In the genomic region with DNA sequence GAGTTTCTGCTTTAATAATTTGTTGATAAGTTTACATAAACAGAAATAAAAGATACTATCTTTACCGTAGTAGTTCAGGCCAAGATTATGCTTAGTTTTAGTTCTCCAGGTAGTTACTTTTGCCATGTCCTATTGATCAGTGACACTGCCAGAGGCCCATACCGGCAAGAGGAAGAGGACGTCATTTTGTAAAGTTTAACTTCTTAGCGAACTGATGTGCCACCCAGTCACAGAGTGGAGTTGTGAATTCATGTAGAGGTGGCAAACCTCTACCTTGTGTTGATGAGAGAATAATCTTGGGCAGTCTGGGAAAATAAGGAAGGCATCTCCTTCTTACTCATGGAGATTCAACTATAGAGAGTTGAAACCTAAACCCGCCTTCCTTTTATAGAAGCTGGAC, we compare ENCODE assay signal across 24 cellular contexts. TPM values are rescaled to one million over a fixed set of nuclear protein-coding genes. Genes with fewer than 3 reads are reported as not detected.
DNase-seq lines count a peak whose midpoint lies in the region; ATAC-seq and TF ChIP-seq lines count a peak whose summit lies in the region.
"Had no signal": no experiment of that assay in that cellular context is flagged by ENCODE, and none has a peak within 500 bp of the region (broad histone marks: within the 10 kb centered on the region; RNA-seq: fewer than 3 reads in every experiment).

No MANE protein-coding gene starts in this region.

- peaks cover 38% of the 10 kb centered on the region for H3K4me1 ChIP-seq in GM23338 (ENCODE audit: insufficient read depth)
- peaks cover 29% of the 10 kb centered on the region for H3K4me1 ChIP-seq in osteoblast (ENCODE audit: insufficient read depth, low read length)
- H3K4me1 ChIP-seq in H9 (ENCODE audit: insufficient read depth, low read length): peaks cover 8% of the 10 kb centered on the region; the same call in 1 of the 2 replicates

- no peaks in the 10 kb centered on the region for H3K23me2 ChIP-seq in H9 (ENCODE audit: insufficient read length, low read depth, low read length, poor library complexity, severe bottlenecking)

- H3K18ac ChIP-seq in H9 (ENCODE audit: insufficient read length, low read depth, low read length): no peak overlapping the region

- H3K27me3 ChIP-seq in GM23338 (ENCODE audit: insufficient read depth) (no peaks in the 10 kb centered on the region), osteoblast (ENCODE audit: insufficient read depth, low read length) (no peaks in the 10 kb centered on the region), H9 (ENCODE audit: insufficient read depth, low read length) (no peaks in the 10 kb centered on the region)
- H3K27me3 ChIP-seq: dorsolateral prefrontal cortex, sigmoid colon, SJSA1, vagina had no signal

- H3K4me2 ChIP-seq in GM23338 (no peak overlapping the region), osteoblast (ENCODE audit: insufficient read depth, low read length) (no peak overlapping the region), H9 (ENCODE audit: insufficient read depth, insufficient read length, low read length) (no peak overlapping the region)

- TF ChIP-seq CTCF in GM23338 (conservative IDR thresholded peaks at IDR 0.05; ENCODE audit: low read depth in 2 of 2) (no peak), VCaP (conservative IDR thresholded peaks at IDR 0.05) (no peak), osteoblast (IDR thresholded peaks at IDR 0.05; ENCODE audit: extremely low read depth, low read depth, low read length) (no peak), H9 (conservative IDR thresholded peaks at IDR 0.05) (no peak)

- H3K79me2 ChIP-seq in GM23338 (replicated peaks; ENCODE audit: insufficient read depth) (peaks cover 25% of the 10 kb centered on the region), osteoblast (ENCODE audit: insufficient read depth, low read length) (peaks cover 50% of the 10 kb centered on the region), H9 (ENCODE audit: insufficient read depth, low read length) (no peaks in the 10 kb centered on the region; the same call in 1 of the 2 replicates)

- no peak overlapping the region for H3K4me3 Mint-ChIP-seq in GM23338
- H3K4me3 Mint-ChIP-seq in H9: no peak overlapping the region
- H3K4me3 Mint-ChIP-seq: activated CD8-positive, alpha-beta T cell treated with anti-CD3 and anti-CD28 coated beads, Interleukin-2, amount 10 ng/mL, durations not matched to agents 7 days and 5 days; activated naive CD8-positive, alpha-beta T cell treated with anti-CD3 and anti-CD28 coated beads, Interleukin-2, amount 50 U/mL, for 24 hours; CD14-positive monocyte; neural crest cell; stimulated activated naive CD8-positive, alpha-beta T cell treated with anti-CD3 and anti-CD28 coated beads, Interleukin-15, Interleukin-2, amounts not matched to agents 100 ng/mL and 50 ng/mL, for 24 hours had no signal

- no peaks in the 10 kb centered on the region for H3K79me1 ChIP-seq in H9 (ENCODE audit: insufficient read depth, low read depth, low read length, poor library complexity, severe bottlenecking)

- no peak overlapping the region for H4K91ac ChIP-seq in H9 (ENCODE audit: insufficient read length, low read depth, low read length)

- H2BK120ac ChIP-seq in H9 (ENCODE audit: low read depth, low read length, poor library complexity, severe bottlenecking): no peak overlapping the region

- no peak overlapping the region; the same call in 1 of the 2 replicates for H3K27ac Mint-ChIP-seq in GM23338
- peak overlapping the region in 1 of 3 experiments; percentile 32; a peak in 1 of 7 replicates for H3K27ac Mint-ChIP-seq in H9
- H3K27ac Mint-ChIP-seq: activated CD8-positive, alpha-beta T cell treated with anti-CD3 and anti-CD28 coated beads, Interleukin-2, amount 10 ng/mL, durations not matched to agents 7 days and 5 days; activated naive CD8-positive, alpha-beta T cell treated with anti-CD3 and anti-CD28 coated beads, Interleukin-2, amount 50 U/mL, for 24 hours; CD14-positive monocyte; stimulated activated naive CD8-positive, alpha-beta T cell treated with anti-CD3 and anti-CD28 coated beads, Interleukin-15, Interleukin-2, amounts not matched to agents 100 ng/mL and 50 ng/mL, for 24 hours had no signal

- no peak overlapping the region for H2BK20ac ChIP-seq in H9 (ENCODE audit: low read depth, low read length, poor library complexity, severe bottlenecking)

- H4K20me1 ChIP-seq in GM23338 (replicated peaks; ENCODE audit: insufficient read depth): no peaks in the 10 kb centered on the region; the same call in 1 of the 2 replicates
- H4K20me1 ChIP-seq in osteoblast (ENCODE audit: insufficient read depth, low read length): peaks cover 40% of the 10 kb centered on the region
- H4K20me1 ChIP-seq in H9 (ENCODE audit: control insufficient read depth, insufficient read depth, insufficient read length): no peaks in the 10 kb centered on the region

- peak overlapping the region; percentile 78 for H3K27ac ChIP-seq in GM23338 (ENCODE audit: low read depth)
- H3K27ac ChIP-seq in VCaP: peak overlapping the region; percentile 22
- peak overlapping the region; percentile 3 for H3K27ac ChIP-seq in osteoblast (ENCODE audit: low read depth, low read length)
- H3K27ac ChIP-seq in H9 (ENCODE audit: insufficient read length, low read depth, low read length): no peak overlapping the region
- H3K27ac ChIP-seq: dorsolateral prefrontal cortex, thoracic aorta, vagina had no signal

- no peak overlapping the region for H3K4me3 ChIP-seq in GM23338
- H3K4me3 ChIP-seq in osteoblast (ENCODE audit: insufficient read depth, low read length): no peak overlapping the region
- H3K4me3 ChIP-seq: dorsolateral prefrontal cortex, sigmoid colon, SJSA1, thoracic aorta, vagina had no signal

- H3T11ph ChIP-seq in H9 (ENCODE audit: low read length): no peak overlapping the region

- no peak overlapping the region for H2BK12ac ChIP-seq in H9 (ENCODE audit: insufficient read length, low read depth, low read length)

- no peaks in the 10 kb centered on the region for H3K9me3 ChIP-seq in osteoblast (ENCODE audit: low read depth, low read length)
- no peaks in the 10 kb centered on the region for H3K9me3 ChIP-seq in H9 (ENCODE audit: control insufficient read depth, low read depth, low read length)
- H3K9me3 ChIP-seq: sigmoid colon, SJSA1, thoracic aorta, vagina had no signal

- no peak overlapping the region for H2BK15ac ChIP-seq in H9 (ENCODE audit: low read depth, low read length)

- no peak overlapping the region for H3K56ac ChIP-seq in H9 (ENCODE audit: insufficient read length, low read depth, low read length)

- H2BK5ac ChIP-seq in H9 (ENCODE audit: insufficient read length, low read length): no peak overlapping the region

- H3K27me3 Mint-ChIP-seq in GM23338 (ENCODE audit: insufficient read depth, low read depth, poor library complexity) (no peaks in the 10 kb centered on the region), H9 (ENCODE audit: low read depth) (no peaks in the 10 kb centered on the region)
- H3K27me3 Mint-ChIP-seq: activated naive CD8-positive, alpha-beta T cell treated with anti-CD3 and anti-CD28 coated beads, Interleukin-2, amount 50 U/mL, for 24 hours; stimulated activated naive CD8-positive, alpha-beta T cell treated with anti-CD3 and anti-CD28 coated beads, Interleukin-15, Interleukin-2, amounts not matched to agents 100 ng/mL and 50 ng/mL, for 24 hours had no signal

- intact Hi-C loops in left colon (cut with DNase I, micrococcal nuclease): no loop called here

- H3K4ac ChIP-seq in H9 (ENCODE audit: low read depth, low read length): no peak overlapping the region

- H3K36me3 Mint-ChIP-seq in GM23338 (ENCODE audit: low read depth) (peaks cover 15% of the 10 kb centered on the region), H9 (ENCODE audit: insufficient read depth in 1 of 3, low read depth in 3 of 3) (peaks cover 11 to 13% (median 13%) of the 10 kb centered on the region in 3 experiments)
- H3K36me3 Mint-ChIP-seq: CD14-positive monocyte had no signal

- H3K9ac ChIP-seq in H9 (ENCODE audit: extremely low read depth, insufficient read length, low read length): no peak overlapping the region

- no peak for DNase-seq in GM23338 (ENCODE audit: low spot score)
- no peak for DNase-seq in left colon
- no peak for DNase-seq in osteoblast (ENCODE audit: insufficient read length, low spot score, missing footprints)
- no peak for DNase-seq in islet precursor cell
- no peak for DNase-seq in H9
- no peak for DNase-seq in foreskin melanocyte
- DNase-seq: activated CD8-positive, alpha-beta T cell treated with anti-CD3 and anti-CD28 coated beads, Interleukin-2, amount 10 ng/mL, durations not matched to agents 7 days and 5 days; activated effector memory CD4-positive, alpha-beta T cell treated with anti-CD3 and anti-CD28 coated beads, Interleukin-2, amount 50 U/mL, for 16 hours; activated naive CD8-positive, alpha-beta T cell treated with anti-CD3 and anti-CD28 coated beads, Interleukin-2, amount 50 U/mL, for 24 hours; activated T-cell treated with anti-CD3 and anti-CD28 coated beads for 4 hours; dorsolateral prefrontal cortex; NCI-H1092 treated with DMSO at 0.1 percent for 48 hours; NCI-H187 treated with DMSO at 0.1 percent for 48 hours; NCI-H524 treated with DMSO at 0.1 percent for 48 hours; sigmoid colon; T-helper 1 cell had no signal

- peaks cover 43% of the 10 kb centered on the region for H3K4me1 Mint-ChIP-seq in GM23338
- H3K4me1 Mint-ChIP-seq in H9: peaks cover 29 to 44% of the 10 kb centered on the region in 2 experiments
- H3K4me1 Mint-ChIP-seq: CD14-positive monocyte had no signal

- no peak overlapping the region for H4K5ac ChIP-seq in H9 (ENCODE audit: insufficient read length, low read depth, low read length)

- H3K36me3 ChIP-seq in GM23338 (ENCODE audit: insufficient read depth): no peaks in the 10 kb centered on the region
- H3K36me3 ChIP-seq in osteoblast (ENCODE audit: insufficient read depth, low read length): peaks cover 42% of the 10 kb centered on the region
- H3K36me3 ChIP-seq: thoracic aorta, vagina had no signal

- WGBS in H9 (ENCODE audit: extremely low coverage, insufficient read length, low lambda C conversion rate): no CpG with 5 or more reads among the region's 5 CpGs

- no peaks in the 10 kb centered on the region for H3K9me2 ChIP-seq in GM23338 (ENCODE audit: insufficient read depth)

- H3F3A ChIP-seq in GM23338 (replicated peaks; ENCODE audit: low read depth): no peaks in the 10 kb centered on the region

- ATAC-seq in GM23338: no peak
- peak; percentile 28 for ATAC-seq in left colon
- ATAC-seq in HG03108 (IDR thresholded peaks at IDR 0.05; ENCODE audit: unreplicated experiment): no peak
- ATAC-seq: activated CD8-positive, alpha-beta T cell treated with anti-CD3 and anti-CD28 coated beads, Interleukin-2, amount 10 ng/mL, durations not matched to agents 7 days and 5 days; activated naive CD8-positive, alpha-beta T cell treated with anti-CD3 and anti-CD28 coated beads, Interleukin-2, amount 50 U/mL, for 24 hours had no signal

- no peak overlapping the region for H2AK5ac ChIP-seq in H9 (ENCODE audit: insufficient read length, low read length)

- H3K9me3 Mint-ChIP-seq in GM23338 (no peaks in the 10 kb centered on the region), H9 (no peaks in the 10 kb centered on the region)
- H3K9me3 Mint-ChIP-seq: activated naive CD8-positive, alpha-beta T cell treated with anti-CD3 and anti-CD28 coated beads, Interleukin-2, amount 50 U/mL, for 24 hours; neural crest cell; stimulated activated naive CD8-positive, alpha-beta T cell treated with anti-CD3 and anti-CD28 coated beads, Interleukin-15, Interleukin-2, amounts not matched to agents 100 ng/mL and 50 ng/mL, for 24 hours had no signal

- H3K23ac ChIP-seq in H9 (ENCODE audit: insufficient read length, low read depth, low read length): no peak overlapping the region

- H2AFZ ChIP-seq in GM23338: no peak overlapping the region
- no peak overlapping the region for H2AFZ ChIP-seq in osteoblast (ENCODE audit: low read length)
- H2AFZ ChIP-seq in H9 (ENCODE audit: low read length): no peak overlapping the region

- no peak overlapping the region for H4K8ac ChIP-seq in H9 (replicated peaks; ENCODE audit: insufficient read length, low read depth, low read length)

- no peak overlapping the region; the same call in 1 of the 2 replicates for H3K14ac ChIP-seq in H9 (ENCODE audit: insufficient read depth, low read length)

RNA-seq across cellular contexts. Expression of gene RGMB, which starts 21.8 kb away (rescaled TPM):
- total RNA-seq in GM23338 (2014; rRNA removed; shearing (Covaris generic)): 34.1 and 34.3 TPM in 2 replicates
- polyA plus RNA-seq in GM23338 (2016; fragmentation: Nextera tagmentation; extraction: Ambion mirVana): 20.5 and 21.7 TPM in 2 replicates
- total RNA-seq in left colon (10 to 100 TPM; 53.9 to 63.9 TPM), osteoblast (70.9 and 81.3 TPM in 2 replicates), H9 (2021) (17.7 and 19.3 TPM in 2 replicates)
